In genomic region chr1:167447521-167448136, GRCh38 we compare ENCODE assay signal across 7 cellular contexts.
DNase-seq lines count a peak whose midpoint lies in the region; ATAC-seq and TF ChIP-seq lines count a peak whose summit lies in the region.

No MANE protein-coding gene starts in this region.

- ATAC-seq in GM21619 (IDR thresholded peaks at IDR 0.05; ENCODE audit: unreplicated experiment) = peak; percentile 69
- peak in 5 of 8 donors; percentile 49 to 63 (median 54) for ATAC-seq in heart right ventricle
- peak; percentile 91 for ATAC-seq in stimulated activated effector memory CD8-positive, alpha-beta T cell treated with anti-CD3 and anti-CD28 coated beads, Interleukin-12 subunit alpha, Interleukin-12 subunit beta, amount 100 ng/mL, for 72 hours

- H3K9me2 ChIP-seq in MM.1S (replicated peaks; ENCODE audit: insufficient read depth, low read length) = no peaks in the 10 kb centered on the region

- POLR2A ChIA-PET in activated CD4-positive, alpha-beta memory T cell treated with anti-CD3 and anti-CD28 coated beads for 36 hours (lab: Charles Lee) = interaction anchor here (0.7 to 2.8 kb wide), 6 partner anchors 20 to 69 kb away, joined by 3 to 53 read pairs (median 3); partner anchors contain the start of gene CD247

- H4K20me1 ChIP-seq in MM.1S (ENCODE audit: insufficient read depth, low read length) = no peaks in the 10 kb centered on the region

- H3K9ac ChIP-seq in MM.1S (ENCODE audit: low read length) = peak overlapping the region; percentile 39; the same call in 1 of the 2 replicates

- H3K4me1 Mint-ChIP-seq in activated CD4-positive, alpha-beta memory T cell treated with anti-CD3 and anti-CD28 coated beads for 36 hours (ENCODE audit: low read depth) = peaks cover 74% of the 10 kb centered on the region
- peaks cover 72% of the 10 kb centered on the region for H3K4me1 Mint-ChIP-seq in stimulated activated effector memory CD8-positive, alpha-beta T cell treated with anti-CD3 and anti-CD28 coated beads, Interleukin-12 subunit alpha, Interleukin-12 subunit beta, amount 100 ng/mL, for 72 hours

- peak overlapping the region; percentile 56 for H3K4me3 Mint-ChIP-seq in activated CD4-positive, alpha-beta memory T cell treated with anti-CD3 and anti-CD28 coated beads for 36 hours
- peak overlapping the region; percentile 61 for H3K4me3 Mint-ChIP-seq in stimulated activated effector memory CD8-positive, alpha-beta T cell treated with anti-CD3 and anti-CD28 coated beads, Interleukin-12 subunit alpha, Interleukin-12 subunit beta, amount 100 ng/mL, for 72 hours

- peak overlapping the region; percentile 64 for H3K4me2 ChIP-seq in MM.1S (ENCODE audit: low read depth, low read length)

- H3K79me2 ChIP-seq in MM.1S (ENCODE audit: low read length) = no peaks in the 10 kb centered on the region

- WGBS in heart right ventricle, 2 donors = 56 to 62% methylated on average over 10 of the region's 10 CpGs

- DNase-seq in MM.1S = peak; percentile 82
- peak; percentile 90 for DNase-seq in activated CD4-positive, alpha-beta memory T cell treated with anti-CD3 and anti-CD28 coated beads for 36 hours
- DNase-seq in heart right ventricle = no peak
- peak in 1 of 2 donors; percentile 78 for DNase-seq in stimulated activated effector memory CD8-positive, alpha-beta T cell treated with anti-CD3 and anti-CD28 coated beads, Interleukin-12 subunit alpha, Interleukin-12 subunit beta, amount 100 ng/mL, for 72 hours (ENCODE audit: low spot score in 2 of 2)
- DNase-seq in NCI-H1092 treated with DMSO at 0.1 percent for 48 hours (lab: John Stamatoyannopoulos, UW) = no peak
- no peak for DNase-seq in NCI-H1105 treated with DMSO at 0.1 percent for 48 hours (lab: John Stamatoyannopoulos, UW)

- peaks cover 27% of the 10 kb centered on the region for H3K4me1 ChIP-seq in MM.1S (ENCODE audit: low read length)
- H3K4me1 ChIP-seq in heart right ventricle = peaks cover 0 to 15% (median 0%) of the 10 kb centered on the region in 9 donors

- CTCF ChIA-PET in activated CD4-positive, alpha-beta memory T cell treated with anti-CD3 and anti-CD28 coated beads for 36 hours (lab: Charles Lee) = interaction anchor here (0.6 to 3.2 kb wide), 25 partner anchors 8 to 228 kb away, joined by 3 to 26 read pairs (median 4); partner anchors contain the start of genes CD247, CREG1 and POU2F1

- peaks cover 6% of the 10 kb centered on the region for H3F3A ChIP-seq in MM.1S (ENCODE audit: insufficient read depth, low read length)

- no peak for TF ChIP-seq CTCF in MM.1S (IDR thresholded peaks at IDR 0.05; ENCODE audit: low read length)
- no peak for TF ChIP-seq CTCF in heart right ventricle (IDR thresholded peaks at IDR 0.05)

- intact Hi-C loops in activated CD4-positive, alpha-beta memory T cell treated with anti-CD3 and anti-CD28 coated beads for 36 hours (cut with micrococcal nuclease) = loop anchor here (1.0 to 5.0 kb wide), 7 partner anchors 45 to 473 kb away; partner anchors contain the start of genes ILDR2 and POU2F1
- intact Hi-C loops in heart right ventricle (cut with DNase I) = loop anchor here in 3 of 10 donors (10.0 kb wide), 1 partner anchor 87 kb away; no protein-coding TSS in a partner anchor

- no peaks in the 10 kb centered on the region for H3K36me3 ChIP-seq in MM.1S (replicated peaks; ENCODE audit: insufficient read depth, low read length)
- H3K36me3 ChIP-seq in heart right ventricle = no peaks in the 10 kb centered on the region

- H3K4me3 ChIP-seq in MM.1S (ENCODE audit: low read length) = peak overlapping the region; percentile 11; the same call in 1 of the 2 replicates
- peak overlapping the region in 1 of 10 donors; percentile 23 for H3K4me3 ChIP-seq in heart right ventricle

- no peaks in the 10 kb centered on the region for H3K27me3 Mint-ChIP-seq in activated CD4-positive, alpha-beta memory T cell treated with anti-CD3 and anti-CD28 coated beads for 36 hours

- H2AFZ ChIP-seq in MM.1S (ENCODE audit: low read length) = peak overlapping the region; percentile 88

- H3K27ac Mint-ChIP-seq in activated CD4-positive, alpha-beta memory T cell treated with anti-CD3 and anti-CD28 coated beads for 36 hours = peak overlapping the region; percentile 95
- H3K27ac Mint-ChIP-seq in stimulated activated effector memory CD8-positive, alpha-beta T cell treated with anti-CD3 and anti-CD28 coated beads, Interleukin-12 subunit alpha, Interleukin-12 subunit beta, amount 100 ng/mL, for 72 hours = peak overlapping the region; percentile 85

- H3K27ac ChIP-seq in MM.1S (ENCODE audit: low read length) = peak overlapping the region; percentile 42; the same call in 1 of the 2 replicates
- H3K27ac ChIP-seq in heart right ventricle = peak overlapping the region in 1 of 10 donors; percentile 60

- H3K9me3 Mint-ChIP-seq in activated CD4-positive, alpha-beta memory T cell treated with anti-CD3 and anti-CD28 coated beads for 36 hours = no peaks in the 10 kb centered on the region
- H3K9me3 Mint-ChIP-seq in stimulated activated effector memory CD8-positive, alpha-beta T cell treated with anti-CD3 and anti-CD28 coated beads, Interleukin-12 subunit alpha, Interleukin-12 subunit beta, amount 100 ng/mL, for 72 hours = no peaks in the 10 kb centered on the region

- H3K27me3 ChIP-seq in MM.1S (replicated peaks; ENCODE audit: insufficient read depth, low read length) (no peaks in the 10 kb centered on the region), heart right ventricle (peaks cover 0 to 19% (median 0%) of the 10 kb centered on the region in 7 donors)

- H3K9me3 ChIP-seq in MM.1S (replicated peaks; ENCODE audit: insufficient read depth, low read length) (no peaks in the 10 kb centered on the region), heart right ventricle (no peaks in the 10 kb centered on the region)

- peaks cover 6% of the 10 kb centered on the region for H3K36me3 Mint-ChIP-seq in activated CD4-positive, alpha-beta memory T cell treated with anti-CD3 and anti-CD28 coated beads for 36 hours
- H3K36me3 Mint-ChIP-seq in stimulated activated effector memory CD8-positive, alpha-beta T cell treated with anti-CD3 and anti-CD28 coated beads, Interleukin-12 subunit alpha, Interleukin-12 subunit beta, amount 100 ng/mL, for 72 hours = peaks cover 85% of the 10 kb centered on the region

Comparison
In these comparisons a context has a peak if more than half of its experiments do, and no peak if none do; other contexts are left out.
1. DNase-seq: peak in MM.1S (single experiment) and activated CD4-positive, alpha-beta memory T cell treated with anti-CD3 and anti-CD28 coated beads for 36 hours (single experiment); none in heart right ventricle (0 of 2), NCI-H1092 treated with DMSO at 0.1 percent for 48 hours (single experiment) and NCI-H1105 treated with DMSO at 0.1 percent for 48 hours (single experiment).
2. Peak in every context shown above with its lines, with median percentiles within 50 percentile points of each other: ATAC-seq.